ENCODE assay signal across 28 cellular contexts in the genomic region with DNA sequence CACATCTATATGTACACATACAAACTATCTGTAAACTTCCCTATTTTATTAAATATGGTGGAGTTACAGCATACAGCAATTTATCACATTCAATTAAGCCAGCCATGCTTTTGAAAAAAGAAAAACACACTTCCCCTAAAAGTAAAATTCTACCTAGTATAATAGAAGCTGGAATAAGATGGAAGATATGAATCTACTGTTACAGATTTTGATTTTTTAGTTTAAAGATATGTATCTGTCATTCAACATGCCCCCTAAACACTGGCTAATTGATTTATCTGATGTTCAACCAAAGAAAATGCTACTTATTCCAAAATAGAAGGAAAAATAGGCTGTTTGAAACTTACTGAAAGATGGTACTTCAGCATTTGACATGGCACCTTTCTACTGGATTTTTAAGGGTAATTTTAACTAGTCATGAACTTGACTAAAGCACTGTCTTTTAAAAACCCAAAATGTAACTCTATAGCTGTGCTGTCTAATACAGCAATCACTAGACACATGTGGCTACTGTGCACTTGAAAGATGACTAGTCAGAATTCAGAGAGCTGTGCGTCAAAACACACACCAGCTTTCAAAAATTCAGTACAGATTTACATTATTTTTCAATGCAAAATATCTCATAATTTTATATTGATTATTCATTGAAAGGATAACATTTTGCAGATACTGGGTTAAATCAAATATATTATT.
"Had no signal": no experiment of that assay in that cellular context is flagged by ENCODE, and none has a peak within 500 bp of the region (broad histone marks: within the 10 kb centered on the region; RNA-seq: fewer than 3 reads in every experiment).

No MANE protein-coding gene starts in this region.

- H3K4me3 ChIP-seq: neural progenitor cell, ovary, psoas muscle, right lobe of liver, sigmoid colon, thoracic aorta, thyroid gland, tibial nerve, upper lobe of left lung, vagina had no signal

- H3K9me3 ChIP-seq: ovary, psoas muscle, right lobe of liver, sigmoid colon, thoracic aorta, thyroid gland, tibial nerve, upper lobe of left lung, vagina had no signal

- H3K27me3 Mint-ChIP-seq: progenitor cell of endocrine pancreas; stimulated activated memory B cell treated with anti-CD40 and anti-IgM and Interleukin-4, amounts not matched to agents 10 μg/mL and 1 μg/mL and 100 μg/mL, for 72 hours; stimulated activated naive CD8-positive, alpha-beta T cell treated with anti-CD3 and anti-CD28 coated beads, Interleukin-15, amount 100 ng/mL, for 72 hours had no signal

- H3K4me3 Mint-ChIP-seq: natural killer cell; nephron; neural progenitor cell; stimulated activated memory B cell treated with anti-CD40 and anti-IgM and Interleukin-4, amounts not matched to agents 10 μg/mL and 1 μg/mL and 100 μg/mL, for 72 hours; stimulated activated naive CD8-positive, alpha-beta T cell treated with anti-CD3 and anti-CD28 coated beads, Interleukin-15, amount 100 ng/mL, for 72 hours had no signal

- H3K4me1 Mint-ChIP-seq: neural progenitor cell had no signal

- ATAC-seq: natural killer cell; psoas muscle; right cardiac atrium; right lobe of liver; stimulated activated memory B cell treated with anti-CD40 and anti-IgM and Interleukin-4, amounts not matched to agents 10 μg/mL and 1 μg/mL and 100 μg/mL, for 72 hours; stimulated activated naive CD8-positive, alpha-beta T cell treated with anti-CD3 and anti-CD28 coated beads, Interleukin-15, amount 100 ng/mL, for 72 hours; stimulated activated naive CD8-positive, alpha-beta T cell treated with anti-CD3 and anti-CD28 coated beads, Interleukin-15, Interleukin-2, amounts not matched to agents 100 U/mL and 50 U/mL, for 24 hours had no signal

- H3K36me3 ChIP-seq: ovary, right lobe of liver, thoracic aorta, thyroid gland, vagina had no signal

- H3K27ac ChIP-seq: neural progenitor cell, ovary, parathyroid adenoma, psoas muscle, right lobe of liver, sigmoid colon, thoracic aorta, thyroid gland, tibial nerve, upper lobe of left lung, vagina had no signal

- H3K4me1 ChIP-seq: neural progenitor cell, parathyroid adenoma, thyroid gland had no signal

- FAIRE-seq: urothelium cell line had no signal

- DNase-seq: natural killer cell; occipital lobe; ovary; posterior cingulate gyrus; psoas muscle; right cardiac atrium; right lobe of liver; sigmoid colon; small intestine; stimulated activated CD4-positive, alpha-beta T cell treated with anti-CD3 and anti-CD28 coated beads, Interleukin-15, amount 100 ng/mL, for 24 hours; stimulated activated CD4-positive, alpha-beta T cell treated with anti-CD3 and anti-CD28 coated beads, Interleukin-2, amount 100 ng/mL, for 24 hours; stimulated activated CD4-positive, alpha-beta T cell treated with anti-CD3 and anti-CD28 coated beads, Interleukin-2, amount 100 ng/mL, for 48 hours; stimulated activated CD4-positive, alpha-beta T cell treated with anti-CD3 and anti-CD28 coated beads, Interleukin-4, amount 100 ng/mL, for 24 hours; stimulated activated naive CD4-positive, alpha-beta T cell; stimulated activated naive CD8-positive, alpha-beta T cell treated with anti-CD3 and anti-CD28 coated beads, Interleukin-15, amount 100 ng/mL, for 72 hours; stimulated activated naive CD8-positive, alpha-beta T cell treated with anti-CD3 and anti-CD28 coated beads, Interleukin-15, Interleukin-2, amounts not matched to agents 100 U/mL and 50 U/mL, for 24 hours; thyroid gland; trophoblast cell; upper lobe of left lung had no signal

- H3K9ac ChIP-seq: neural progenitor cell, parathyroid adenoma had no signal

- H3K27me3 ChIP-seq: neural progenitor cell, ovary, right lobe of liver, sigmoid colon, thyroid gland, tibial nerve, upper lobe of left lung, vagina had no signal

- H3K36me3 Mint-ChIP-seq: natural killer cell had no signal

- H3K27ac Mint-ChIP-seq: nephron; neural progenitor cell; progenitor cell of endocrine pancreas; stimulated activated memory B cell treated with anti-CD40 and anti-IgM and Interleukin-4, amounts not matched to agents 10 μg/mL and 1 μg/mL and 100 μg/mL, for 72 hours; stimulated activated naive CD8-positive, alpha-beta T cell treated with anti-CD3 and anti-CD28 coated beads, Interleukin-15, amount 100 ng/mL, for 72 hours had no signal

- H3K9me3 Mint-ChIP-seq: natural killer cell; stimulated activated memory B cell treated with anti-CD40 and anti-IgM and Interleukin-4, amounts not matched to agents 10 μg/mL and 1 μg/mL and 100 μg/mL, for 72 hours had no signal
